ENCODE assay signal across 8 cellular contexts in genomic region chr19:48629599-48630288, GRCh38. TPM values are rescaled to one million over a fixed set of nuclear protein-coding genes. Genes with fewer than 3 reads are reported as not detected.
DNase-seq lines count a peak whose midpoint lies in the region; ATAC-seq and TF ChIP-seq lines count a peak whose summit lies in the region.

No MANE protein-coding gene starts in this region.

- no peaks in the 10 kb centered on the region; the same call in 1 of the 2 replicates for H3K36me3 ChIP-seq in PC-9 (ENCODE audit: low read depth)

- H3K9me3 ChIP-seq in PC-9 (ENCODE audit: insufficient read depth, low read depth): no peaks in the 10 kb centered on the region

- H3K27ac ChIP-seq in PC-9: no peak overlapping the region

- peaks cover 33 to 65% of the 10 kb centered on the region in 2 donors for H3K4me1 Mint-ChIP-seq in stimulated activated naive B cell treated with anti-CD40 and anti-IgM and Interleukin-4, amounts not matched to agents 10 μg/mL and 1 μg/mL and 100 μg/mL, for 72 hours

- no peak overlapping the region for H3K4me2 ChIP-seq in PC-9

- no peak overlapping the region for H3K4me3 ChIP-seq in PC-9

- H3K4me1 ChIP-seq in PC-9 (replicated peaks; ENCODE audit: insufficient read depth): peaks cover 39% of the 10 kb centered on the region

- H3K36me3 Mint-ChIP-seq in stimulated activated naive B cell treated with anti-CD40 and anti-IgM and Interleukin-4, amounts not matched to agents 10 μg/mL and 1 μg/mL and 100 μg/mL, for 72 hours: peaks cover 12 to 20% of the 10 kb centered on the region in 2 donors

- H3K27me3 ChIP-seq in PC-9 (ENCODE audit: insufficient read depth, low read depth): no peaks in the 10 kb centered on the region

- POLR2A ChIA-PET in PC-9 (lab: Charles Lee; ENCODE audit: unreplicated experiment): interaction anchor here (0.5 kb wide), 1 partner anchor 11 kb away, joined by 9 read pairs; no protein-coding TSS in a partner anchor

- H2AFZ ChIP-seq in PC-9: no peak overlapping the region

- ATAC-seq in GM18505 (IDR thresholded peaks at IDR 0.05; ENCODE audit: unreplicated experiment): no peak
- peak; percentile 20 to 58 for ATAC-seq in left cardiac atrium
- peak; percentile 9 for ATAC-seq in sciatic nerve
- no peak for ATAC-seq in stimulated activated naive B cell treated with anti-CD40 and anti-IgM and Interleukin-4, amounts not matched to agents 10 μg/mL and 1 μg/mL and 100 μg/mL, for 72 hours (replicated peaks)
- ATAC-seq in HG02973 (IDR thresholded peaks at IDR 0.05; ENCODE audit: unreplicated experiment): no peak

- no peak overlapping the region for H3K27ac Mint-ChIP-seq in stimulated activated naive B cell treated with anti-CD40 and anti-IgM and Interleukin-4, amounts not matched to agents 10 μg/mL and 1 μg/mL and 100 μg/mL, for 72 hours

- no peaks in the 10 kb centered on the region for H3K9me2 ChIP-seq in PC-9 (ENCODE audit: insufficient read depth)

- peaks cover 77% of the 10 kb centered on the region for H3F3A ChIP-seq in PC-9 (ENCODE audit: insufficient read depth, low read depth)

- no peaks in the 10 kb centered on the region for H3K27me3 Mint-ChIP-seq in stimulated activated naive B cell treated with anti-CD40 and anti-IgM and Interleukin-4, amounts not matched to agents 10 μg/mL and 1 μg/mL and 100 μg/mL, for 72 hours

- H3K9me3 Mint-ChIP-seq in stimulated activated naive B cell treated with anti-CD40 and anti-IgM and Interleukin-4, amounts not matched to agents 10 μg/mL and 1 μg/mL and 100 μg/mL, for 72 hours: no peaks in the 10 kb centered on the region

- DNase-seq in SW480 (ENCODE audit: low spot score): peak; percentile 80
- DNase-seq in left cardiac atrium: peak; percentile 67
- DNase-seq in sciatic nerve (ENCODE audit: low spot score): peak; percentile 83
- no peak for DNase-seq in stimulated activated naive B cell treated with anti-CD40 and anti-IgM and Interleukin-4, amounts not matched to agents 10 μg/mL and 1 μg/mL and 100 μg/mL, for 72 hours
- DNase-seq in germinal center (ENCODE audit: low spot score): no peak
- no peak for DNase-seq in PC-9

- intact Hi-C loops in left cardiac atrium (cut with DNase I): no loop called here
- intact Hi-C loops in sciatic nerve (cut with DNase I): no loop called here
- intact Hi-C loops in PC-9 (cut with micrococcal nuclease; ENCODE audit: unreplicated experiment): no loop called here

- no peak for TF ChIP-seq CTCF in PC-9 (conservative IDR thresholded peaks at IDR 0.05)

- CTCF ChIA-PET in PC-9 (lab: Charles Lee): no interaction called here

- no peak overlapping the region for H3K4me3 Mint-ChIP-seq in stimulated activated naive B cell treated with anti-CD40 and anti-IgM and Interleukin-4, amounts not matched to agents 10 μg/mL and 1 μg/mL and 100 μg/mL, for 72 hours

- peak; percentile 21 for TF ChIP-seq POLR2A in GM18505 (IDR thresholded peaks at IDR 0.05; ENCODE audit: borderline replicate concordance, extremely low read depth, insufficient read depth, insufficient read length)

- BruUV-seq in PC-9 (replicated peaks; lab: Mats Ljungman, UMichigan): no TSS peak

- H3K79me2 ChIP-seq in PC-9 (ENCODE audit: low read depth): no peaks in the 10 kb centered on the region; the same call in 1 of the 2 replicates

- H4K20me1 ChIP-seq in PC-9 (ENCODE audit: insufficient read depth): no peaks in the 10 kb centered on the region

RNA-seq across cellular contexts. Expression of gene DBP, which starts 7.4 kb away (rescaled TPM):
- total RNA-seq in left cardiac atrium: 10 to 100 TPM in 1 of 2 donors, 1 to 10 TPM in 1; 2.0 to 15.1 TPM
- total RNA-seq in sciatic nerve: 13.7 TPM
- 48.2 and 48.6 TPM in 2 replicates for total RNA-seq in PC-9 (2021)

RNA-seq across cellular contexts. Expression of gene SPHK2, which starts 10.4 kb away (rescaled TPM):
- total RNA-seq in left cardiac atrium (1 to 10 TPM; 9.0 to 9.3 TPM), sciatic nerve (21.5 TPM), PC-9 (2021) (18.4 and 20.0 TPM in 2 replicates)

RNA-seq across cellular contexts. Expression of gene RPL18, which starts 10.8 kb away (rescaled TPM):
- total RNA-seq in left cardiac atrium (100 to 1,000 TPM; 674 to 678 TPM), sciatic nerve (789 TPM), PC-9 (2021) (1,618 and 1,710 TPM in 2 replicates)

RNA-seq across cellular contexts. Expression of gene FAM83E, which starts 14.9 kb away (rescaled TPM):
- total RNA-seq in left cardiac atrium (under 1 TPM in 1 of 2 donors, not detected in 1; 0.32 TPM), sciatic nerve (not detected), PC-9 (2021) (12.3 and 17.4 TPM in 2 replicates)

RNA-seq across cellular contexts. Expression of gene CA11, which starts 16.2 kb away (rescaled TPM):
- total RNA-seq in left cardiac atrium: 1 to 10 TPM; 7.1 to 7.7 TPM
- total RNA-seq in sciatic nerve: 10.5 TPM
- total RNA-seq in PC-9 (2021): 11.0 and 12.2 TPM in 2 replicates

Comparison
In these comparisons a context has a peak if more than half of its experiments do, and no peak if none do; other contexts are left out.
1. ATAC-seq: peak in left cardiac atrium (2 of 2) and sciatic nerve (single experiment); none in GM18505 (single experiment), stimulated activated naive B cell treated with anti-CD40 and anti-IgM and Interleukin-4, amounts not matched to agents 10 μg/mL and 1 μg/mL and 100 μg/mL, for 72 hours (0 of 2) and HG02973 (single experiment).
2. DNase-seq: peak in SW480 (single experiment), left cardiac atrium (single experiment) and sciatic nerve (single experiment); none in stimulated activated naive B cell treated with anti-CD40 and anti-IgM and Interleukin-4, amounts not matched to agents 10 μg/mL and 1 μg/mL and 100 μg/mL, for 72 hours (single experiment), germinal center (single experiment) and PC-9 (0 of 2).